ENCODE assay signal across 19 cellular contexts in genomic region chr2:40242315-40242714, GRCh38.
DNase-seq lines count a peak whose midpoint lies in the region; ATAC-seq, FAIRE-seq and TF ChIP-seq lines count a peak whose summit lies in the region.
"Had no signal": no experiment of that assay in that cellular context is flagged by ENCODE, and none has a peak within 500 bp of the region (broad histone marks: within the 10 kb centered on the region; RNA-seq: fewer than 3 reads in every experiment).

No MANE protein-coding gene starts in this region.

- no peak overlapping the region for H3K4me3 ChIP-seq in endodermal cell (ENCODE audit: low read length)
- no peak overlapping the region for H3K4me3 ChIP-seq in gastrocnemius medialis
- no peak overlapping the region for H3K4me3 ChIP-seq in smooth muscle cell
- H3K4me3 ChIP-seq: A549, lower lobe of right lung, psoas muscle, upper lobe of left lung had no signal

- FAIRE-seq in D721Med (lab: Jason Lieb, UNC) = peak; percentile 38
- FAIRE-seq: A549, bronchial epithelial cell, H54 had no signal

- H3K27me3 ChIP-seq in endodermal cell (ENCODE audit: control insufficient read depth, insufficient read depth, low read length, poor library complexity, severe bottlenecking) (no peaks in the 10 kb centered on the region), gastrocnemius medialis (no peaks in the 10 kb centered on the region), smooth muscle cell (ENCODE audit: low read depth) (no peaks in the 10 kb centered on the region)
- H3K27me3 ChIP-seq: upper lobe of left lung had no signal

- H2AFZ ChIP-seq in smooth muscle cell (ENCODE audit: low read depth) = no peak overlapping the region

- no peak overlapping the region for H3K4me3 Mint-ChIP-seq in endodermal cell
- H3K4me3 Mint-ChIP-seq: activated naive CD8-positive, alpha-beta T cell; naive B cell; stimulated activated naive CD8-positive, alpha-beta T cell treated with anti-CD3 and anti-CD28 coated beads, Interleukin-15, Interleukin-2, amounts not matched to agents 100 ng/mL and 50 ng/mL, for 24 hours had no signal

- H3K4me2 ChIP-seq in smooth muscle cell = no peak overlapping the region
- H3K4me2 ChIP-seq: A549 had no signal

- H3K9me3 Mint-ChIP-seq in endodermal cell = peaks cover 3% of the 10 kb centered on the region

- no peaks in the 10 kb centered on the region for H3K79me2 ChIP-seq in smooth muscle cell (ENCODE audit: low read depth)

- no peak overlapping the region for H3K27ac Mint-ChIP-seq in endodermal cell
- H3K27ac Mint-ChIP-seq: activated naive CD8-positive, alpha-beta T cell; naive B cell; stimulated activated naive CD8-positive, alpha-beta T cell treated with anti-CD3 and anti-CD28 coated beads, Interleukin-15, Interleukin-2, amounts not matched to agents 100 ng/mL and 50 ng/mL, for 24 hours had no signal

- H3K27me3 Mint-ChIP-seq in endodermal cell (ENCODE audit: insufficient read depth) = no peaks in the 10 kb centered on the region
- H3K27me3 Mint-ChIP-seq: naive B cell; stimulated activated naive CD8-positive, alpha-beta T cell treated with anti-CD3 and anti-CD28 coated beads, Interleukin-15, Interleukin-2, amounts not matched to agents 100 ng/mL and 50 ng/mL, for 24 hours had no signal

- intact Hi-C loops in gastrocnemius medialis (cut with DNase I; ENCODE audit: low total_unique reads) = loop anchor here (5.0 kb wide), 1 partner anchor 310 kb away; no protein-coding TSS in a partner anchor

- no peaks in the 10 kb centered on the region for H4K20me1 ChIP-seq in smooth muscle cell (ENCODE audit: low read depth)

- H3K4me1 ChIP-seq in endodermal cell (ENCODE audit: control insufficient read depth, insufficient read depth, low read length) (no peaks in the 10 kb centered on the region), gastrocnemius medialis (peaks cover 8 to 9% of the 10 kb centered on the region in 2 donors), smooth muscle cell (ENCODE audit: low read depth) (peaks cover 5% of the 10 kb centered on the region)
- H3K4me1 ChIP-seq: A549, psoas muscle had no signal

- H3K9ac ChIP-seq in endodermal cell (ENCODE audit: extremely low read depth, low read length, poor library complexity, severe bottlenecking) (no peak overlapping the region), smooth muscle cell (ENCODE audit: low read depth) (no peak overlapping the region)

- H3K9me3 ChIP-seq in endodermal cell (ENCODE audit: control insufficient read depth, low read length) = no peaks in the 10 kb centered on the region
- H3K9me3 ChIP-seq in gastrocnemius medialis = no peaks in the 10 kb centered on the region
- H3K9me3 ChIP-seq in smooth muscle cell (replicated peaks; ENCODE audit: low read depth) = no peaks in the 10 kb centered on the region
- H3K9me3 ChIP-seq: A549, lower lobe of right lung, psoas muscle, upper lobe of left lung had no signal

- ATAC-seq in gastrocnemius medialis = no peak
- ATAC-seq: A549, lower lobe of right lung, psoas muscle had no signal

- H3K36me3 Mint-ChIP-seq in endodermal cell (ENCODE audit: low read depth) = peaks cover 2% of the 10 kb centered on the region
- H3K36me3 Mint-ChIP-seq: activated naive CD8-positive, alpha-beta T cell; naive B cell had no signal

- 43 to 67% methylated on average over 3 of the region's 3 CpGs for WGBS in endodermal cell (ENCODE audit: insufficient coverage in 1 of 2, insufficient read length in 1 of 2), 2 experiments
- WGBS in smooth muscle cell (ENCODE audit: low lambda C conversion rate) = 68% methylated on average over 3 of the region's 3 CpGs

- peaks cover 16% of the 10 kb centered on the region for H3K4me1 Mint-ChIP-seq in endodermal cell
- H3K4me1 Mint-ChIP-seq: naive B cell had no signal

- H3K36me3 ChIP-seq in endodermal cell (ENCODE audit: control insufficient read depth, insufficient read depth, low read length) (no peaks in the 10 kb centered on the region), gastrocnemius medialis (no peaks in the 10 kb centered on the region), smooth muscle cell (ENCODE audit: low read depth) (no peaks in the 10 kb centered on the region)
- H3K36me3 ChIP-seq: lower lobe of right lung, upper lobe of left lung had no signal

- TF ChIP-seq CTCF in D721Med (IDR thresholded peaks at IDR 0.05; ENCODE audit: insufficient read depth, missing control alignments) = no peak
- no peak for TF ChIP-seq CTCF in endodermal cell (conservative IDR thresholded peaks at IDR 0.05)
- TF ChIP-seq CTCF in gastrocnemius medialis (IDR thresholded peaks at IDR 0.05 in 4 of 5, conservative IDR thresholded peaks at IDR 0.05 in 1 of 5) = no peak
- TF ChIP-seq CTCF in smooth muscle cell (IDR thresholded peaks at IDR 0.05; ENCODE audit: borderline replicate concordance, insufficient read depth, poor library complexity, severe bottlenecking) = no peak

- no peak for TF ChIP-seq POLR2A in gastrocnemius medialis (IDR thresholded peaks at IDR 0.05)

- in situ Hi-C loops in gastrocnemius medialis (cut with MboI; ENCODE audit: low sequenced_read_pairs in 4 of 4) = no loop called here

- H3F3A ChIP-seq in smooth muscle cell (ENCODE audit: low read depth) = no peaks in the 10 kb centered on the region

- DNase-seq in D721Med (ENCODE audit: insufficient read length, low spot score) (no peak), NCI-H128 (lab: John Stamatoyannopoulos, UW; ENCODE audit: unreplicated experiment) (peak; percentile 46), NCI-H2227 (lab: John Stamatoyannopoulos, UW; ENCODE audit: unreplicated experiment) (peak; percentile 91), endodermal cell (no peak), NCI-H524 treated with DMSO at 0.1 percent for 48 hours (lab: John Stamatoyannopoulos, UW) (no peak), gastrocnemius medialis (no peak), smooth muscle cell (lab: John Stamatoyannopoulos, UW; ENCODE audit: unreplicated experiment) (no peak)
- DNase-seq in stimulated activated CD4-positive, alpha-beta T cell treated with anti-CD3 and anti-CD28 coated beads, Interleukin-2, amount 100 ng/mL, for 48 hours = no peak
- DNase-seq: activated CD4-positive, alpha-beta T cell treated with anti-CD3 and anti-CD28 coated beads for 48 hours; EL; lower lobe of right lung; naive B cell; psoas muscle; upper lobe of left lung had no signal

- H3K27ac ChIP-seq in endodermal cell (ENCODE audit: low read depth, low read length) = peak overlapping the region; percentile 87
- H3K27ac ChIP-seq in gastrocnemius medialis = no peak overlapping the region
- H3K27ac ChIP-seq in smooth muscle cell (ENCODE audit: low read depth) = no peak overlapping the region
- H3K27ac ChIP-seq: A549, lower lobe of right lung, psoas muscle, upper lobe of left lung had no signal

Comparison
In these comparisons a context has a peak if more than half of its experiments do, and no peak if none do; other contexts are left out.
1. DNase-seq: peak in NCI-H128 (single experiment) and NCI-H2227 (single experiment); none in D721Med (single experiment), endodermal cell (single experiment), NCI-H524 treated with DMSO at 0.1 percent for 48 hours (single experiment), gastrocnemius medialis (0 of 2), smooth muscle cell (single experiment) and stimulated activated CD4-positive, alpha-beta T cell treated with anti-CD3 and anti-CD28 coated beads, Interleukin-2, amount 100 ng/mL, for 48 hours (0 of 2).